Comparison of ENCODE assay signal across 19 cellular contexts in genomic region chr11:15913261-15913660, GRCh38.
DNase-seq lines count a peak whose midpoint lies in the region; TF ChIP-seq lines count a peak whose summit lies in the region.
"Had no signal": no experiment of that assay in that cellular context is flagged by ENCODE, and none has a peak within 500 bp of the region (broad histone marks: within the 10 kb centered on the region; RNA-seq: fewer than 3 reads in every experiment).

No MANE protein-coding gene starts in this region.

- H3K36me3 Mint-ChIP-seq in Calu3 (ENCODE audit: insufficient read depth, unreplicated experiment) (no peaks in the 10 kb centered on the region), neural progenitor cell (no peaks in the 10 kb centered on the region)
- H3K36me3 Mint-ChIP-seq: activated naive CD8-positive, alpha-beta T cell; IgD-negative memory B cell; immature natural killer cell; mesothelial cell of epicardium had no signal

- DNase-seq in Calu3, result no peak
- no peak for DNase-seq in WERI-Rb-1
- peak in 1 of 2 donors; percentile 10 for DNase-seq in cardiac muscle cell (ENCODE audit: low read depth in 1 of 2, low spot score in 1 of 2)
- no peak for DNase-seq in neural progenitor cell (ENCODE audit: low spot score)
- DNase-seq in dorsolateral prefrontal cortex, result no peak
- DNase-seq in SHP77 treated with DMSO at 0.1 percent for 48 hours (lab: John Stamatoyannopoulos, UW), result no peak
- DNase-seq in globus pallidus (ENCODE audit: low spot score), result no peak
- no peak for DNase-seq in adrenal gland
- DNase-seq: activated CD4-positive, alpha-beta T cell treated with anti-CD3 and anti-CD28 coated beads, Interleukin-2, amount 10 ng/mL, durations not matched to agents 24 days and 14 days; immature natural killer cell; NCI-H1105; SJCRH30; stimulated activated naive CD4-positive, alpha-beta T cell treated with Interleukin-2 at 50 U/mL for 16 hours; T-helper 9 cell had no signal

- no peak overlapping the region for H3K4me2 ChIP-seq in neural progenitor cell

- H3K4me1 Mint-ChIP-seq in Calu3 (ENCODE audit: low read depth, unreplicated experiment) (peaks cover 7% of the 10 kb centered on the region), neural progenitor cell (peaks cover 28% of the 10 kb centered on the region)
- H3K4me1 Mint-ChIP-seq: activated CD4-positive, alpha-beta T cell treated with anti-CD3 and anti-CD28 coated beads, Interleukin-2, amount 10 ng/mL, durations not matched to agents 24 days and 14 days; central memory CD8-positive, alpha-beta T cell; IgD-negative memory B cell; immature natural killer cell had no signal

- H3K4me3 ChIP-seq in WERI-Rb-1 (ENCODE audit: low read depth, low read length) (no peak overlapping the region), cardiac muscle cell (no peak overlapping the region), neural progenitor cell (no peak overlapping the region), dorsolateral prefrontal cortex (no peak overlapping the region), adrenal gland (no peak overlapping the region)
- H3K4me3 ChIP-seq: SJCRH30, vagina had no signal

- no peaks in the 10 kb centered on the region for H3F3A ChIP-seq in neural progenitor cell (ENCODE audit: low read depth)

- CTCF ChIA-PET in Calu3 (lab: Charles Lee), result interaction anchor here (1.1 kb wide), 2 partner anchors 692 to 700 kb away, joined by 3 to 4 read pairs; no protein-coding TSS in a partner anchor

- H3K27me3 ChIP-seq in WERI-Rb-1 (ENCODE audit: insufficient read depth, low read depth, severe bottlenecking), result no peaks in the 10 kb centered on the region
- H3K27me3 ChIP-seq in cardiac muscle cell, result no peaks in the 10 kb centered on the region
- H3K27me3 ChIP-seq in neural progenitor cell, result no peaks in the 10 kb centered on the region
- H3K27me3 ChIP-seq in dorsolateral prefrontal cortex, result peaks cover 0 to 3% (median 0%) of the 10 kb centered on the region in 45 donors
- no peaks in the 10 kb centered on the region for H3K27me3 ChIP-seq in adrenal gland
- H3K27me3 ChIP-seq: vagina had no signal

- H3K4me3 Mint-ChIP-seq in Calu3 (ENCODE audit: low read depth, unreplicated experiment) (no peak overlapping the region), neural progenitor cell (no peak overlapping the region)
- H3K4me3 Mint-ChIP-seq: activated CD4-positive, alpha-beta T cell treated with anti-CD3 and anti-CD28 coated beads, Interleukin-2, amount 10 ng/mL, durations not matched to agents 24 days and 14 days; activated naive CD8-positive, alpha-beta T cell; central memory CD8-positive, alpha-beta T cell; IgD-negative memory B cell; immature natural killer cell; mesothelial cell of epicardium had no signal

- H3K4me1 ChIP-seq in cardiac muscle cell (ENCODE audit: low read depth) (peaks cover 22% of the 10 kb centered on the region), neural progenitor cell (peaks cover 7% of the 10 kb centered on the region), adrenal gland (replicated peaks in 1 of 2) (no peaks in the 10 kb centered on the region)
- H3K4me1 ChIP-seq: SJCRH30, vagina had no signal

- H3K27ac ChIP-seq in WERI-Rb-1, result no peak overlapping the region
- peak overlapping the region; percentile 60 for H3K27ac ChIP-seq in cardiac muscle cell
- H3K27ac ChIP-seq in neural progenitor cell, result no peak overlapping the region
- peak overlapping the region in 3 of 59 donors; percentile 1 to 51 (median 5) for H3K27ac ChIP-seq in dorsolateral prefrontal cortex
- H3K27ac ChIP-seq in adrenal gland, result no peak overlapping the region
- H3K27ac ChIP-seq: SJCRH30, vagina had no signal

- no TSS peak for BruUV-seq in Calu3 (replicated peaks; lab: Mats Ljungman, UMichigan)

- H3K27ac Mint-ChIP-seq in Calu3 (ENCODE audit: unreplicated experiment), result peak overlapping the region; percentile 27
- peak overlapping the region; percentile 91 for H3K27ac Mint-ChIP-seq in neural progenitor cell
- H3K27ac Mint-ChIP-seq: activated CD4-positive, alpha-beta T cell treated with anti-CD3 and anti-CD28 coated beads, Interleukin-2, amount 10 ng/mL, durations not matched to agents 24 days and 14 days; activated naive CD8-positive, alpha-beta T cell; IgD-negative memory B cell; immature natural killer cell; mesothelial cell of epicardium had no signal

- H3K9me3 Mint-ChIP-seq in Calu3 (ENCODE audit: low read depth, unreplicated experiment) (no peaks in the 10 kb centered on the region), neural progenitor cell (peaks cover 14% of the 10 kb centered on the region)
- H3K9me3 Mint-ChIP-seq: activated CD4-positive, alpha-beta T cell treated with anti-CD3 and anti-CD28 coated beads, Interleukin-2, amount 10 ng/mL, durations not matched to agents 24 days and 14 days had no signal

- no peaks in the 10 kb centered on the region for H3K79me2 ChIP-seq in neural progenitor cell (ENCODE audit: low read depth)

- no peaks in the 10 kb centered on the region for H4K20me1 ChIP-seq in neural progenitor cell (ENCODE audit: low read depth)

- no peak overlapping the region for H2AFZ ChIP-seq in neural progenitor cell (replicated peaks)

- H3K9me3 ChIP-seq in WERI-Rb-1 (ENCODE audit: severe bottlenecking), result no peaks in the 10 kb centered on the region
- no peaks in the 10 kb centered on the region for H3K9me3 ChIP-seq in cardiac muscle cell (ENCODE audit: low read depth)
- no peaks in the 10 kb centered on the region for H3K9me3 ChIP-seq in neural progenitor cell (ENCODE audit: low read depth)
- H3K9me3 ChIP-seq in adrenal gland (replicated peaks in 1 of 3), result no peaks in the 10 kb centered on the region
- H3K9me3 ChIP-seq: SJCRH30, vagina had no signal

- no peak for TF ChIP-seq POLR2A in adrenal gland (IDR thresholded peaks at IDR 0.05)

- H3K27me3 Mint-ChIP-seq in Calu3 (ENCODE audit: unreplicated experiment) (no peaks in the 10 kb centered on the region), neural progenitor cell (ENCODE audit: insufficient read depth, low read depth) (peaks cover 11% of the 10 kb centered on the region)
- H3K27me3 Mint-ChIP-seq: activated CD4-positive, alpha-beta T cell treated with anti-CD3 and anti-CD28 coated beads, Interleukin-2, amount 10 ng/mL, durations not matched to agents 24 days and 14 days; central memory CD8-positive, alpha-beta T cell; IgD-negative memory B cell had no signal

- TF ChIP-seq CTCF in Calu3 (IDR thresholded peaks at IDR 0.05; ENCODE audit: unreplicated experiment), result no peak
- TF ChIP-seq CTCF in WERI-Rb-1 (IDR thresholded peaks at IDR 0.05; ENCODE audit: low read depth, low read length), result 0 out of 2 replicates have a peak, but pooled peaks have one; percentile 32
- peak; percentile 10 for TF ChIP-seq CTCF in cardiac muscle cell (IDR thresholded peaks at IDR 0.05; ENCODE audit: low read depth, low read length)
- peak; percentile 11 for TF ChIP-seq CTCF in neural progenitor cell (IDR thresholded peaks at IDR 0.05)
- TF ChIP-seq CTCF in dorsolateral prefrontal cortex (IDR thresholded peaks at IDR 0.05 in 54 of 56, conservative IDR thresholded peaks at IDR 0.05 in 2 of 56; ENCODE audit: low read depth in 1 of 56, partially characterized antibody in 56 of 56), result peak in 2 of 56 donors; percentile 8 to 9
- TF ChIP-seq CTCF in adrenal gland (IDR thresholded peaks at IDR 0.05), result no peak

- WGBS in adrenal gland, 4 donors, result 94 to 100% (median 96%) methylated on average over 2 of the region's 2 CpGs

- H3K36me3 ChIP-seq in WERI-Rb-1 (no peaks in the 10 kb centered on the region), cardiac muscle cell (no peaks in the 10 kb centered on the region), neural progenitor cell (no peaks in the 10 kb centered on the region), adrenal gland (replicated peaks in 1 of 2) (no peaks in the 10 kb centered on the region)
- H3K36me3 ChIP-seq: SJCRH30, vagina had no signal

- no peak overlapping the region for H3K9ac ChIP-seq in neural progenitor cell

- intact Hi-C loops in Calu3 (cut with micrococcal nuclease; ENCODE audit: unreplicated experiment), result no loop called here
- intact Hi-C loops in dorsolateral prefrontal cortex (cut with DNase I), result no loop called here
- intact Hi-C loops in adrenal gland (cut with DNase I), result loop anchor here in 1 of 2 donors (5.0 kb wide), 1 partner anchor 721 kb away; no protein-coding TSS in a partner anchor

Comparison
In these comparisons a context has a peak if more than half of its experiments do, and no peak if none do; other contexts are left out.
1. CTCF ChIP-seq: peak in WERI-Rb-1 (single experiment), cardiac muscle cell (single experiment) and neural progenitor cell (single experiment); none in Calu3 (single experiment) and adrenal gland (0 of 6).